Comparison of ENCODE assay signal across 1 cellular context in the genomic region with DNA sequence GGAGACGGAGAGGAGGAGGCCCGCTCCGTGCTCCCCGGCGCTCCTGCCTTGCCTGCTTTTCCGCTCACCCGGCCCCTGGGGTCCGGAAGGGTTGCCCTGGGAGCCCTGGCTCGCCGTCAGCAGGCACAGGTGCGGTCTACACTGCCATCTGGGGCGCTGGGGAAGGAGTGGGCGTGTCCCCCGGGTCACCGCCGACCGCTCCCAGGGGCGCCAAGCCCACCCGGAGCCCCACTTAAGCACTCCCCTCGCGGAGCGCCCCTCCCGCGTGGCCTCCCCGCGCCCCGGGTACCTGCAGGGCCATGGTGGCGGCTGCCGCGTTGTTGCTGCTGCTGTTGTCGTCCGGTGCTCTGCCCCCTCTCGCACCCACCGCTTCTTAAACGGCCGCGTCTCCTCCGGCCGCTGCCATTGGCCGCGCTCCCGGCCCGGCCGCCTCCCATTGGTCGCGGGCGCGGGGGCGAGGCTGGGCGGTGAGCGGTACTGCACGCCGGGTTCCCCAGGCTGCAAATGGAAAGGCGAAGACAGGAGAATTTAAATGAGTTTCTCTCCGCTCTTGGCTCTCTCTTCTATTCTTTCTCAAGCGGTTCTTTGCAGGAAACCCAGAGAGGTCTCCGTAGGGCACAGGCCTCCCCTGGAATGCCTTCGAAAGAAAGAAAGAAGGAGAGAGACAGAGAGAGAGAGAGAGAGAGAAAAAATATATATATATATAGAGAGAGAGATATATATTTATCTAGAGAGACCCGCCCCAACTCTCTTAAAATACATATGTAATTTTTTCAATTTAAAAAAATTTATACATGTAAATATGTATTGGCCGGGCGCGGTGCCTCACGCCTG.
A peak's percentile ranks its signal among the peaks of the same experiment; 100 is the strongest.
TF ChIP-seq lines count a peak whose summit lies in the region.

A gene (minus strand): TSS at position 349 of the 834 bp plus-strand sequence. CDS start 48 bp downstream, at position 301.

TF ChIP-seq in HepG2, 621 proteins besides CTCF, POLR2A, EP300 and RAD21 (continued from another document):
- TF ChIP-seq, protein P1, sequence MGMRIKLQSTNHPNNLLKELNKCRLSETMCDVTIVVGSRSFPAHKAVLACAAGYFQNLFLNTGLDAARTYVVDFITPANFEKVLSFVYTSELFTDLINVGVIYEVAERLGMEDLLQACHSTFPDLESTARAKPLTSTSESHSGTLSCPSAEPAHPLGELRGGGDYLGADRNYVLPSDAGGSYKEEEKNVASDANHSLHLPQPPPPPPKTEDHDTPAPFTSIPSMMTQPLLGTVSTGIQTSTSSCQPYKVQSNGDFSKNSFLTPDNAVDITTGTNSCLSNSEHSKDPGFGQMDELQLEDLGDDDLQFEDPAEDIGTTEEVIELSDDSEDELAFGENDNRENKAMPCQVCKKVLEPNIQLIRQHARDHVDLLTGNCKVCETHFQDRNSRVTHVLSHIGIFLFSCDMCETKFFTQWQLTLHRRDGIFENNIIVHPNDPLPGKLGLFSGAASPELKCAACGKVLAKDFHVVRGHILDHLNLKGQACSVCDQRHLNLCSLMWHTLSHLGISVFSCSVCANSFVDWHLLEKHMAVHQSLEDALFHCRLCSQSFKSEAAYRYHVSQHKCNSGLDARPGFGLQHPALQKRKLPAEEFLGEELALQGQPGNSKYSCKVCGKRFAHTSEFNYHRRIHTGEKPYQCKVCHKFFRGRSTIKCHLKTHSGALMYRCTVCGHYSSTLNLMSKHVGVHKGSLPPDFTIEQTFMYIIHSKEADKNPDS (CRISPR knock-in tag; IDR thresholded peaks at IDR 0.05) = no peak
- TF ChIP-seq ZMYM4 (CRISPR knock-in tag; IDR thresholded peaks at IDR 0.05) = peak; percentile 81
- TF ChIP-seq, protein P2, sequence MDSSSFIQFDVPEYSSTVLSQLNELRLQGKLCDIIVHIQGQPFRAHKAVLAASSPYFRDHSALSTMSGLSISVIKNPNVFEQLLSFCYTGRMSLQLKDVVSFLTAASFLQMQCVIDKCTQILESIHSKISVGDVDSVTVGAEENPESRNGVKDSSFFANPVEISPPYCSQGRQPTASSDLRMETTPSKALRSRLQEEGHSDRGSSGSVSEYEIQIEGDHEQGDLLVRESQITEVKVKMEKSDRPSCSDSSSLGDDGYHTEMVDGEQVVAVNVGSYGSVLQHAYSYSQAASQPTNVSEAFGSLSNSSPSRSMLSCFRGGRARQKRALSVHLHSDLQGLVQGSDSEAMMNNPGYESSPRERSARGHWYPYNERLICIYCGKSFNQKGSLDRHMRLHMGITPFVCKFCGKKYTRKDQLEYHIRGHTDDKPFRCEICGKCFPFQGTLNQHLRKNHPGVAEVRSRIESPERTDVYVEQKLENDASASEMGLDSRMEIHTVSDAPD (CRISPR knock-in tag; IDR thresholded peaks at IDR 0.05) = 0 out of 2 replicates have a peak, but pooled peaks have one; percentile 36
- TF ChIP-seq, protein P3, sequence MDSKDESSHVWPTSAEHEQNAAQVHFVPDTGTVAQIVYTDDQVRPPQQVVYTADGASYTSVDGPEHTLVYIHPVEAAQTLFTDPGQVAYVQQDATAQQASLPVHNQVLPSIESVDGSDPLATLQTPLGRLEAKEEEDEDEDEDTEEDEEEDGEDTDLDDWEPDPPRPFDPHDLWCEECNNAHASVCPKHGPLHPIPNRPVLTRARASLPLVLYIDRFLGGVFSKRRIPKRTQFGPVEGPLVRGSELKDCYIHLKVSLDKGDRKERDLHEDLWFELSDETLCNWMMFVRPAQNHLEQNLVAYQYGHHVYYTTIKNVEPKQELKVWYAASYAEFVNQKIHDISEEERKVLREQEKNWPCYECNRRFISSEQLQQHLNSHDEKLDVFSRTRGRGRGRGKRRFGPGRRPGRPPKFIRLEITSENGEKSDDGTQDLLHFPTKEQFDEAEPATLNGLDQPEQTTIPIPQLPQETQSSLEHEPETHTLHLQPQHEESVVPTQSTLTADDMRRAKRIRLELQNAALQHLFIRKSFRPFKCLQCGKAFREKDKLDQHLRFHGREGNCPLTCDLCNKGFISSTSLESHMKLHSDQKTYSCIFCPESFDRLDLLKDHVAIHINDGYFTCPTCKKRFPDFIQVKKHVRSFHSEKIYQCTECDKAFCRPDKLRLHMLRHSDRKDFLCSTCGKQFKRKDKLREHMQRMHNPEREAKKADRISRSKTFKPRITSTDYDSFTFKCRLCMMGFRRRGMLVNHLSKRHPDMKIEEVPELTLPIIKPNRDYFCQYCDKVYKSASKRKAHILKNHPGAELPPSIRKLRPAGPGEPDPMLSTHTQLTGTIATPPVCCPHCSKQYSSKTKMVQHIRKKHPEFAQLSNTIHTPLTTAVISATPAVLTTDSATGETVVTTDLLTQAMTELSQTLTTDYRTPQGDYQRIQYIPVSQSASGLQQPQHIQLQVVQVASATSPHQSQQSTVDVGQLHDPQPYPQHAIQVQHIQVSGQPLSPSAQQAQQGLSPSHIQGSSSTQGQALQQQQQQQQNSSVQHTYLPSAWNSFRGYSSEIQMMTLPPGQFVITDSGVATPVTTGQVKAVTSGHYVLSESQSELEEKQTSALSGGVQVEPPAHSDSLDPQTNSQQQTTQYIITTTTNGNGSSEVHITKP (CRISPR knock-in tag; IDR thresholded peaks at IDR 0.05; ENCODE audit: low read depth) = no peak
- TF ChIP-seq KMT2A (CRISPR knock-in tag; IDR thresholded peaks at IDR 0.05) = 0 out of 2 replicates have a peak, but pooled peaks have one; percentile 24
- TF ChIP-seq ZNF766 (CRISPR knock-in tag; IDR thresholded peaks at IDR 0.05; ENCODE audit: borderline replicate concordance) = no peak
- TF ChIP-seq, protein P4, sequence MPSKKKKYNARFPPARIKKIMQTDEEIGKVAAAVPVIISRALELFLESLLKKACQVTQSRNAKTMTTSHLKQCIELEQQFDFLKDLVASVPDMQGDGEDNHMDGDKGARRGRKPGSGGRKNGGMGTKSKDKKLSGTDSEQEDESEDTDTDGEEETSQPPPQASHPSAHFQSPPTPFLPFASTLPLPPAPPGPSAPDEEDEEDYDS (CRISPR knock-in tag; IDR thresholded peaks at IDR 0.05) = peak; percentile 84
- TF ChIP-seq ZNF703 (CRISPR knock-in tag; IDR thresholded peaks at IDR 0.05; ENCODE audit: borderline replicate concordance) = no peak
- TF ChIP-seq, protein P5, sequence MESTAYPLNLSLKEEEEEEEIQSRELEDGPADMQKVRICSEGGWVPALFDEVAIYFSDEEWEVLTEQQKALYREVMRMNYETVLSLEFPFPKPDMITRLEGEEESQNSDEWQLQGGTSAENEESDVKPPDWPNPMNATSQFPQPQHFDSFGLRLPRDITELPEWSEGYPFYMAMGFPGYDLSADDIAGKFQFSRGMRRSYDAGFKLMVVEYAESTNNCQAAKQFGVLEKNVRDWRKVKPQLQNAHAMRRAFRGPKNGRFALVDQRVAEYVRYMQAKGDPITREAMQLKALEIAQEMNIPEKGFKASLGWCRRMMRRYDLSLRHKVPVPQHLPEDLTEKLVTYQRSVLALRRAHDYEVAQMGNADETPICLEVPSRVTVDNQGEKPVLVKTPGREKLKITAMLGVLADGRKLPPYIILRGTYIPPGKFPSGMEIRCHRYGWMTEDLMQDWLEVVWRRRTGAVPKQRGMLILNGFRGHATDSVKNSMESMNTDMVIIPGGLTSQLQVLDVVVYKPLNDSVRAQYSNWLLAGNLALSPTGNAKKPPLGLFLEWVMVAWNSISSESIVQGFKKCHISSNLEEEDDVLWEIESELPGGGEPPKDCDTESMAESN (CRISPR knock-in tag; conservative IDR thresholded peaks at IDR 0.05) = peak; percentile 70
- TF ChIP-seq ZNF383 (CRISPR knock-in tag; IDR thresholded peaks at IDR 0.05; ENCODE audit: borderline replicate concordance) = 0 out of 2 replicates have a peak, but pooled peaks have one; percentile 41
- peak; percentile 91 for TF ChIP-seq ZNF263 (CRISPR knock-in tag; IDR thresholded peaks at IDR 0.05)
- no peak for TF ChIP-seq ZSCAN31 (CRISPR knock-in tag; IDR thresholded peaks at IDR 0.05; ENCODE audit: low read depth)
